ENCODE assay signal across 1 cellular context in genomic region chr6:137824502-137824879, GRCh38.
TF ChIP-seq lines count a peak whose summit lies in the region.

No MANE protein-coding gene starts in this region.

TF ChIP-seq in GM12878, 131 proteins besides CTCF, POLR2A, EP300 and RAD21 (continued from another document):
- TF ChIP-seq, protein P1, sequence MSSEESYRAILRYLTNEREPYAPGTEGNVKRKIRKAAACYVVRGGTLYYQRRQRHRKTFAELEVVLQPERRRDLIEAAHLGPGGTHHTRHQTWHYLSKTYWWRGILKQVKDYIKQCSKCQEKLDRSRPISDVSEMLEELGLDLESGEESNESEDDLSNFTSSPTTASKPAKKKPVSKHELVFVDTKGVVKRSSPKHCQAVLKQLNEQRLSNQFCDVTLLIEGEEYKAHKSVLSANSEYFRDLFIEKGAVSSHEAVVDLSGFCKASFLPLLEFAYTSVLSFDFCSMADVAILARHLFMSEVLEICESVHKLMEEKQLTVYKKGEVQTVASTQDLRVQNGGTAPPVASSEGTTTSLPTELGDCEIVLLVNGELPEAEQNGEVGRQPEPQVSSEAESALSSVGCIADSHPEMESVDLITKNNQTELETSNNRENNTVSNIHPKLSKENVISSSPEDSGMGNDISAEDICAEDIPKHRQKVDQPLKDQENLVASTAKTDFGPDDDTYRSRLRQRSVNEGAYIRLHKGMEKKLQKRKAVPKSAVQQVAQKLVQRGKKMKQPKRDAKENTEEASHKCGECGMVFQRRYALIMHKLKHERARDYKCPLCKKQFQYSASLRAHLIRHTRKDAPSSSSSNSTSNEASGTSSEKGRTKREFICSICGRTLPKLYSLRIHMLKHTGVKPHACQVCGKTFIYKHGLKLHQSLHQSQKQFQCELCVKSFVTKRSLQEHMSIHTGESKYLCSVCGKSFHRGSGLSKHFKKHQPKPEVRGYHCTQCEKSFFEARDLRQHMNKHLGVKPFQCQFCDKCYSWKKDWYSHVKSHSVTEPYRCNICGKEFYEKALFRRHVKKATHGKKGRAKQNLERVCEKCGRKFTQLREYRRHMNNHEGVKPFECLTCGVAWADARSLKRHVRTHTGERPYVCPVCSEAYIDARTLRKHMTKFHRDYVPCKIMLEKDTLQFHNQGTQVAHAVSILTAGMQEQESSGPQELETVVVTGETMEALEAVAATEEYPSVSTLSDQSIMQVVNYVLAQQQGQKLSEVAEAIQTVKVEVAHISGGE (CRISPR knock-in tag; IDR thresholded peaks at IDR 0.05), result no peak
- no peak for TF ChIP-seq POLR2AphosphoS2 (IDR thresholded peaks at IDR 0.05; ENCODE audit: low read depth, low read length)
